Comparison of ENCODE assay signal across 7 cellular contexts in genomic region chr6:116531675-116532570, GRCh38. TPM values are rescaled to one million over a fixed set of nuclear protein-coding genes. Genes with fewer than 3 reads are reported as not detected.
DNase-seq lines count a peak whose midpoint lies in the region; ATAC-seq and TF ChIP-seq lines count a peak whose summit lies in the region.

No MANE protein-coding gene starts in this region.

- H3K36me3 Mint-ChIP-seq in T-helper 2 cell treated with Interferon-gamma antibody and Interleukin-4, amounts not matched to agents 5 μg/mL and 100 μg/mL, for 36 hours (ENCODE audit: low read depth), result no peaks in the 10 kb centered on the region

- intact Hi-C loops in HCT116 (cut with micrococcal nuclease), result loop anchor here (1.0 to 5.0 kb wide), 2 partner anchors 245 to 265 kb away; no protein-coding TSS in a partner anchor

- no peaks in the 10 kb centered on the region for H3K9me2 ChIP-seq in HCT116 (ENCODE audit: insufficient read depth)

- H3K4me3 Mint-ChIP-seq in T-helper 2 cell treated with Interferon-gamma antibody and Interleukin-4, amounts not matched to agents 5 μg/mL and 100 μg/mL, for 36 hours, result no peak overlapping the region

- no peak for TF ChIP-seq POLR2A in HCT116 (IDR thresholded peaks at IDR 0.05; ENCODE audit: borderline replicate concordance, extremely low read depth, insufficient read depth, insufficient read length)

- no peaks in the 10 kb centered on the region for H3K9me3 ChIP-seq in HCT116 (ENCODE audit: control insufficient read depth in 1 of 2, insufficient read depth in 1 of 2, low read depth in 1 of 2, low read length in 2 of 2)

- peak; percentile 60 for DNase-seq in HCT116 (ENCODE audit: low read depth, low spot score)
- peak; percentile 84 for DNase-seq in NAMALWA (ENCODE audit: low spot score)
- peak; percentile 18 for DNase-seq in T-helper 2 cell treated with Interferon-gamma antibody and Interleukin-4, amounts not matched to agents 5 μg/mL and 100 μg/mL, for 36 hours (ENCODE audit: low spot score)
- DNase-seq in astrocyte of the spinal cord (ENCODE audit: low read depth, low spot score), result peak; percentile 81
- DNase-seq in iPS-NIHi7 (ENCODE audit: extremely low spot score), result peak; percentile 63
- peak; percentile 18 to 39 (median 25) for DNase-seq in stimulated activated CD4-positive, alpha-beta T cell treated with anti-CD3 and anti-CD28 coated beads, Interleukin-1b, Interleukin-23, amount 100 ng/mL, for 24 hours (ENCODE audit: low read depth in 4 of 4, low spot score in 1 of 4)

- H3K27me3 Mint-ChIP-seq in T-helper 2 cell treated with Interferon-gamma antibody and Interleukin-4, amounts not matched to agents 5 μg/mL and 100 μg/mL, for 36 hours (ENCODE audit: low read depth), result peaks cover 50% of the 10 kb centered on the region

- no peak overlapping the region for H3K27ac ChIP-seq in HCT116 (ENCODE audit: low read depth, low read length)

- no peak overlapping the region for H3K9ac ChIP-seq in HCT116 (ENCODE audit: low read length)

- H2AFZ ChIP-seq in HCT116 (ENCODE audit: low read depth, low read length, poor library complexity, severe bottlenecking), result no peak overlapping the region

- no peaks in the 10 kb centered on the region for H3K36me3 ChIP-seq in HCT116 (ENCODE audit: control insufficient read depth in 1 of 2, insufficient read depth in 2 of 2, low read length in 2 of 2)

- H3K4me1 Mint-ChIP-seq in T-helper 2 cell treated with Interferon-gamma antibody and Interleukin-4, amounts not matched to agents 5 μg/mL and 100 μg/mL, for 36 hours (ENCODE audit: low read depth), result no peaks in the 10 kb centered on the region

- peak; percentile 81 for ATAC-seq in HCT116

- no TSS peak for BruUV-seq in HCT116 (replicated peaks; lab: Mats Ljungman, UMichigan)

- POLR2A ChIA-PET in HCT116 (lab: Charles Lee), result no interaction called here

- H3K9me3 Mint-ChIP-seq in T-helper 2 cell treated with Interferon-gamma antibody and Interleukin-4, amounts not matched to agents 5 μg/mL and 100 μg/mL, for 36 hours, result no peaks in the 10 kb centered on the region

- H3K4me1 ChIP-seq in HCT116 (ENCODE audit: control insufficient read depth in 1 of 2, insufficient read depth in 2 of 2, low read length in 2 of 2), result peaks cover 3 to 17% of the 10 kb centered on the region in 2 experiments; a peak in 3 of 4 replicates

- H3K27ac Mint-ChIP-seq in T-helper 2 cell treated with Interferon-gamma antibody and Interleukin-4, amounts not matched to agents 5 μg/mL and 100 μg/mL, for 36 hours, result no peak overlapping the region

- no peaks in the 10 kb centered on the region for H4K20me1 ChIP-seq in HCT116 (ENCODE audit: insufficient read depth)

- H3K4me2 ChIP-seq in HCT116 (ENCODE audit: low read length), result no peak overlapping the region

- CTCF ChIA-PET in HCT116 (lab: Charles Lee), result interaction anchor here (3.8 kb wide), 1 partner anchor 263 kb away, joined by 19 read pairs; no protein-coding TSS in a partner anchor

- H3K4me3 ChIP-seq in HCT116 (replicated peaks in 1 of 2; ENCODE audit: low read depth in 1 of 2, low read length in 2 of 2) (no peak overlapping the region), astrocyte of the spinal cord (ENCODE audit: low read depth, low read length) (no peak overlapping the region)

- peak; percentile 82 for TF ChIP-seq CTCF in GM12873 (IDR thresholded peaks at IDR 0.05; ENCODE audit: insufficient read depth, low read depth, low read length, missing control alignments)
- peak; percentile 66 to 86 (median 78) for TF ChIP-seq CTCF in HCT116 (IDR thresholded peaks at IDR 0.05 in 2 of 3, conservative IDR thresholded peaks at IDR 0.05 in 1 of 3; ENCODE audit: borderline replicate concordance in 1 of 3, insufficient read depth in 1 of 3, low read depth in 2 of 3, low read length in 2 of 3)
- TF ChIP-seq CTCF in astrocyte of the spinal cord (IDR thresholded peaks at IDR 0.05; ENCODE audit: low read depth, low read length), result peak; percentile 72

- no peaks in the 10 kb centered on the region for H3K79me2 ChIP-seq in HCT116 (ENCODE audit: insufficient read depth, low read length)

- in situ Hi-C loops in astrocyte of the spinal cord (cut with HindIII; ENCODE audit: low sequenced_read_pairs), result no loop called here

- H3K27me3 ChIP-seq in HCT116 (ENCODE audit: insufficient read depth, low read length), result no peaks in the 10 kb centered on the region

- TF ChIP-seq RAD21 in HCT116 (IDR thresholded peaks at IDR 0.05; ENCODE audit: low read depth), result peak; percentile 75

- RAD21 ChIA-PET in HCT116 (lab: Charles Lee; ENCODE audit: low non-redundant PET in 1 of 2, low total read pairs in 2 of 2, uncharacterized antibody in 2 of 2, unreplicated experiment in 2 of 2), result no interaction called here

TF ChIP-seq in HCT116, 20 proteins besides CTCF, POLR2A, EP300 and RAD21:
- TF ChIP-seq POLR2AphosphoS5 (IDR thresholded peaks at IDR 0.05; ENCODE audit: low read depth, low read length), result no peak
- TF ChIP-seq SP1 (IDR thresholded peaks at IDR 0.05; ENCODE audit: low read depth), result no peak
- TF ChIP-seq ELF1 (IDR thresholded peaks at IDR 0.05; ENCODE audit: borderline replicate concordance, low read depth), result no peak
- no peak for TF ChIP-seq ZNF274 (IDR thresholded peaks at IDR 0.05; ENCODE audit: low read depth, low read length)
- no peak for TF ChIP-seq TCF7L2 (IDR thresholded peaks at IDR 0.05; ENCODE audit: borderline replicate concordance, extremely low read depth, insufficient read depth, insufficient read length)
- no peak for TF ChIP-seq ZFX (IDR thresholded peaks at IDR 0.05)
- TF ChIP-seq CBX3 (IDR thresholded peaks at IDR 0.05; ENCODE audit: low read depth), result no peak
- no peak for TF ChIP-seq SRF (IDR thresholded peaks at IDR 0.05; ENCODE audit: low read depth)
- no peak for TF ChIP-seq JUND (IDR thresholded peaks at IDR 0.05)

RNA-seq across cellular contexts. Expression of gene TRAPPC3L, which starts 13.6 kb away (rescaled TPM):
- not detected for total RNA-seq in HCT116 (2021; ENCODE audit: unreplicated experiment)
- not detected in 2 replicates for polyA plus RNA-seq in HCT116 (2012)

RNA-seq across cellular contexts. Expression of gene CALHM5, which starts 20.5 kb away (rescaled TPM):
- total RNA-seq in HCT116 (2021; ENCODE audit: unreplicated experiment), result 0.05 TPM
- under 0.01 and 0.01 TPM in 2 replicates for polyA plus RNA-seq in HCT116 (2012)

RNA-seq across cellular contexts. Expression of gene CALHM4, which starts 21.6 kb away (rescaled TPM):
- not detected for total RNA-seq in HCT116 (2021; ENCODE audit: unreplicated experiment)
- polyA plus RNA-seq in HCT116 (2012), result not detected in 2 replicates

RNA-seq across cellular contexts. Expression of gene RWDD1, which starts 39.4 kb away (rescaled TPM):
- total RNA-seq in HCT116 (2021; ENCODE audit: unreplicated experiment), result 24.4 TPM
- 11.3 and 11.4 TPM in 2 replicates for polyA plus RNA-seq in HCT116 (2012)

Comparison
In these comparisons a context has a peak if more than half of its experiments do, and no peak if none do; other contexts are left out.
1. DNase-seq: peak in every context shown above with its lines; median percentile 84 in NAMALWA; 81 in astrocyte of the spinal cord; 63 in iPS-NIHi7; 60 in HCT116; 25 in stimulated activated CD4-positive, alpha-beta T cell treated with anti-CD3 and anti-CD28 coated beads, Interleukin-1b, Interleukin-23, amount 100 ng/mL, for 24 hours; 18 in T-helper 2 cell treated with Interferon-gamma antibody and Interleukin-4, amounts not matched to agents 5 μg/mL and 100 μg/mL, for 36 hours.